In the genomic region with DNA sequence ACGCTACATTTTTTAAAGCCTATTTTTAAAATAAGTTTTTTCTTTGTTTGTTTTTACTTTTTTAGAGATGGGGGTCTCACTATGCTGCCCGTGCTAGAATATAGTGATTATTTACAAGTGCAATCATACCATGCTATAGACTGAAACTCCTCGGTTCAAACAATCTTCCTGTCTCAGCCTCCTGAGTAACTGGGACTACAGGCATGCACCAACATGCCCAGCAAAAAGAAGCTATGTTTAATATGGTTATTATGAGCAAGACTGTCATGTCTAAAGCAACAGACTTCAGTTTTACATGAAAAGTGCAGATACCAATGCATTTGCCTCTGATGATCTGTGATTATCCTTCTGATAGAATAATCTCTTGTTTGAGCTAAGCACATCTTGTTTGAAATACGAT, we compare ENCODE assay signal across 1 cellular context.
TF ChIP-seq lines count a peak whose summit lies in the region.

No MANE protein-coding gene starts in this region.

TF ChIP-seq in endothelial cell of umbilical vein, 7 proteins besides CTCF, POLR2A, EP300 and RAD21:
- no peak for TF ChIP-seq GATA2 (IDR thresholded peaks at IDR 0.05; ENCODE audit: insufficient read depth, insufficient read length, low read depth, low read length)
- TF ChIP-seq FOS (IDR thresholded peaks at IDR 0.05; ENCODE audit: borderline replicate concordance, insufficient read depth, low read length) = no peak
- TF ChIP-seq, protein P1, sequence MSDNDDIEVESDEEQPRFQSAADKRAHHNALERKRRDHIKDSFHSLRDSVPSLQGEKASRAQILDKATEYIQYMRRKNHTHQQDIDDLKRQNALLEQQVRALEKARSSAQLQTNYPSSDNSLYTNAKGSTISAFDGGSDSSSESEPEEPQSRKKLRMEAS (IDR thresholded peaks at IDR 0.05; ENCODE audit: insufficient read depth, insufficient read length) = no peak
- TF ChIP-seq POLR2AphosphoS5 (IDR thresholded peaks at IDR 0.05; ENCODE audit: insufficient read depth, low read depth, low read length) = no peak
- no peak for TF ChIP-seq EZH2 (IDR thresholded peaks at IDR 0.05; ENCODE audit: borderline replicate concordance, low read depth, low read length, severe bottlenecking)
- no peak for TF ChIP-seq MYC (IDR thresholded peaks at IDR 0.05; ENCODE audit: low read depth, low read length)
- TF ChIP-seq JUN (IDR thresholded peaks at IDR 0.05; ENCODE audit: borderline replicate concordance, insufficient read depth, insufficient read length, low read depth) = no peak
